ENCODE assay signal across 15 cellular contexts in genomic region chr3:118144919-118145318, GRCh38.
"Had no signal": no experiment of that assay in that cellular context is flagged by ENCODE, and none has a peak within 500 bp of the region (broad histone marks: within the 10 kb centered on the region; RNA-seq: fewer than 3 reads in every experiment).

No MANE protein-coding gene starts in this region.

- H3K27me3 Mint-ChIP-seq: activated CD8-positive, alpha-beta memory T cell treated with anti-CD3 and anti-CD28 coated beads, Interleukin-2, amount 10 ng/mL, durations not matched to agents 7 days and 5 days had no signal

- H3K27ac ChIP-seq: pancreas, stomach, thoracic aorta had no signal

- H3K4me3 Mint-ChIP-seq: activated CD8-positive, alpha-beta memory T cell treated with anti-CD3 and anti-CD28 coated beads, Interleukin-2, amount 10 ng/mL, durations not matched to agents 7 days and 5 days; activated T-cell treated with anti-CD3 and anti-CD28 coated beads, Interleukin-2, amount 50 U/mL, for 4 hours; brain had no signal

- H3K36me3 Mint-ChIP-seq: activated CD8-positive, alpha-beta memory T cell treated with anti-CD3 and anti-CD28 coated beads, Interleukin-2, amount 10 ng/mL, durations not matched to agents 7 days and 5 days; brain had no signal

- H3K27me3 ChIP-seq: pancreas, stomach had no signal

- DNase-seq: activated CD4-positive, alpha-beta T cell treated with anti-CD3 and anti-CD28 coated beads, Interleukin-2, amount 50 U/mL, for 1 hour; activated CD4-positive, CD25-positive, alpha-beta regulatory T cell; activated CD8-positive, alpha-beta memory T cell treated with anti-CD3 and anti-CD28 coated beads, Interleukin-2, amount 10 ng/mL, durations not matched to agents 7 days and 5 days; activated effector memory CD4-positive, alpha-beta T cell treated with anti-CD3 and anti-CD28 coated beads, Interleukin-2, amount 50 U/mL, for 16 hours; activated T-cell treated with anti-CD3 and anti-CD28 coated beads, Interleukin-2, amount 50 U/mL, for 4 hours; amniotic stem cell; dermis blood vessel endothelial cell; erythroblast; stimulated activated CD4-positive, alpha-beta T cell treated with anti-CD3 and anti-CD28 coated beads, Interleukin-15, amount 100 ng/mL, for 24 hours; stimulated activated CD4-positive, alpha-beta T cell treated with anti-CD3 and anti-CD28 coated beads, Interleukin-4, amount 100 ng/mL, for 24 hours; stomach had no signal

- H3K27ac Mint-ChIP-seq: activated CD8-positive, alpha-beta memory T cell treated with anti-CD3 and anti-CD28 coated beads, Interleukin-2, amount 10 ng/mL, durations not matched to agents 7 days and 5 days; activated naive CD4-positive, alpha-beta T cell treated with anti-CD3 and anti-CD28 coated beads, Interleukin-2, amount 50 U/mL, for 72 hours; brain had no signal

- H3K9me3 ChIP-seq: pancreas, thoracic aorta had no signal

- ATAC-seq: activated CD8-positive, alpha-beta memory T cell treated with anti-CD3 and anti-CD28 coated beads, Interleukin-2, amount 10 ng/mL, durations not matched to agents 7 days and 5 days; activated naive CD4-positive, alpha-beta T cell treated with anti-CD3 and anti-CD28 coated beads, Interleukin-2, amount 50 U/mL, for 72 hours; activated T-cell treated with anti-CD3 and anti-CD28 coated beads, Interleukin-2, amount 50 U/mL, for 4 hours; pancreas had no signal

- H3K4me3 ChIP-seq: pancreas, stomach, thoracic aorta had no signal

- H3K36me3 ChIP-seq: pancreas, stomach, thoracic aorta had no signal

- H3K4me1 ChIP-seq: pancreas, stomach had no signal

- H3K4me1 Mint-ChIP-seq: activated CD8-positive, alpha-beta memory T cell treated with anti-CD3 and anti-CD28 coated beads, Interleukin-2, amount 10 ng/mL, durations not matched to agents 7 days and 5 days; brain had no signal
